ENCODE assay signal across 8 cellular contexts in the genomic region with DNA sequence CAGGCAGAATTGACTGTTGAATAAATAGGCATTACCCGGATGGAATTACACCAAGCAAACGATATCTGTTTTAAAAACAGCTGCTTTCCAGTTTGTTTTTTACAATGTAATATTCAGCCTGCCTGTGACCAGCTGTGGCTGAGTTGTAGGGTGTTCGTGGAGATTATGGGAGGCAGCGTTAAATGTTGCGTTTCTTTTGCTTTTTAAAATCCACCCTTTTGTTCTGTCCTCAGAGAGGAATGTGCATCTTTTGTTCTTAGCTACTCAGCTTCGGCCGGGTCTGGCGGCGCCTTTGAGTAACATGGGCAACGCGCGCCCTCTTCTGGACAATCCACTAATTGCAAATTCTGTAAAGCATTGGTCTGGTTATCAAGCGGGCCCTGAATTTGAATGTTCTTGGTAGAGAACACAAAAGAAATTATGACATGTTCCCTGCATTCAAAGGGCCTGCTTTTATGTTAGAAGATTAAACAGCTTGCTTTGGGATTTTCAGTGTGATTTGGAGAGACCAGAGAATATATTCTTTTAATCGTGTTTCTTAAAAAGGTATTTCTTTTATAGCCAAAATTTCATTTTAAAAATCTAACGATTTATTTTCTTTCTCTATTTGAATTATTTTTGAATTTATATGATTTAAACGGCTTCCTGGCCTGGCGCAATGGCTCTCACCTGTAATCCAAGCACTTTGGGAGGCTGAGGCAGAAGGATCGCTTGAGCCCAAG.
DNase-seq lines count a peak whose midpoint lies in the region; ATAC-seq, FAIRE-seq and TF ChIP-seq lines count a peak whose summit lies in the region.

No MANE protein-coding gene starts in this region.

- TF ChIP-seq CTCF in D721Med (IDR thresholded peaks at IDR 0.05; ENCODE audit: insufficient read depth, missing control alignments) (peak; percentile 91), H9 (conservative IDR thresholded peaks at IDR 0.05) (peak; percentile 90), upper lobe of left lung (IDR thresholded peaks at IDR 0.05) (peak; percentile 54 to 82 (median 74))

- H3K27me3 ChIP-seq in H9 (ENCODE audit: insufficient read depth, low read length) (no peaks in the 10 kb centered on the region), upper lobe of left lung (no peaks in the 10 kb centered on the region)

- H3K23ac ChIP-seq in H9 (ENCODE audit: insufficient read length, low read depth, low read length): no peak overlapping the region

- H4K5ac ChIP-seq in H9 (ENCODE audit: insufficient read length, low read depth, low read length): no peak overlapping the region

- H2BK5ac ChIP-seq in H9 (ENCODE audit: insufficient read length, low read length): no peak overlapping the region

- H3K18ac ChIP-seq in H9 (ENCODE audit: insufficient read length, low read depth, low read length): no peak overlapping the region

- intact Hi-C loops in Right ventricle myocardium inferior (cut with DNase I): loop anchor here (1.0 to 5.0 kb wide), 2 partner anchors 45 to 281 kb away; no protein-coding TSS in a partner anchor

- no peak for TF ChIP-seq EP300 in upper lobe of left lung (IDR thresholded peaks at IDR 0.05)

- peak overlapping the region; percentile 98 for H2AFZ ChIP-seq in H9 (ENCODE audit: low read length)

- H4K8ac ChIP-seq in H9 (replicated peaks; ENCODE audit: insufficient read length, low read depth, low read length): no peak overlapping the region

- H2BK12ac ChIP-seq in H9 (ENCODE audit: insufficient read length, low read depth, low read length): no peak overlapping the region

- H2BK15ac ChIP-seq in H9 (ENCODE audit: low read depth, low read length): no peak overlapping the region

- H3K79me2 ChIP-seq in H9 (ENCODE audit: insufficient read depth, low read length): no peaks in the 10 kb centered on the region

- no peaks in the 10 kb centered on the region for H3K36me3 ChIP-seq in upper lobe of left lung

- H3K4me1 ChIP-seq in H9 (ENCODE audit: insufficient read depth, low read length): no peaks in the 10 kb centered on the region
- no peaks in the 10 kb centered on the region for H3K4me1 ChIP-seq in upper lobe of left lung

- no peak overlapping the region for H3K4ac ChIP-seq in H9 (ENCODE audit: low read depth, low read length)

- peak overlapping the region; percentile 24 for H3K4me2 ChIP-seq in H9 (ENCODE audit: insufficient read depth, insufficient read length, low read length)

- peak; percentile 84 to 86 for ATAC-seq in activated naive CD4-positive, alpha-beta T cell treated with anti-CD3 and anti-CD28 coated beads, Interleukin-2, amount 50 U/mL, for 72 hours
- ATAC-seq in Right ventricle myocardium inferior (peak; percentile 80), upper lobe of left lung (ENCODE audit: low FRiP score in 2 of 2) (peak; percentile 85 to 94)

- no peak overlapping the region for H3K4me3 ChIP-seq in upper lobe of left lung

- H3K4me1 Mint-ChIP-seq in H9: peaks cover 20 to 23% of the 10 kb centered on the region in 2 experiments

- H3K9ac ChIP-seq in H9 (ENCODE audit: extremely low read depth, insufficient read length, low read length): no peak overlapping the region

- H3K9me3 ChIP-seq in H9 (ENCODE audit: control insufficient read depth, low read depth, low read length) (no peaks in the 10 kb centered on the region), upper lobe of left lung (no peaks in the 10 kb centered on the region)

- H3K23me2 ChIP-seq in H9 (ENCODE audit: insufficient read length, low read depth, low read length, poor library complexity, severe bottlenecking): no peaks in the 10 kb centered on the region

- no peak for TF ChIP-seq POLR2A in upper lobe of left lung (IDR thresholded peaks at IDR 0.05)

- no peak overlapping the region for H2BK120ac ChIP-seq in H9 (ENCODE audit: low read depth, low read length, poor library complexity, severe bottlenecking)

- no CpG with 5 or more reads among the region's 18 CpGs for WGBS in H9 (ENCODE audit: extremely low coverage, insufficient read length, low lambda C conversion rate)
- 18 to 22% methylated on average over 18 of the region's 18 CpGs for WGBS in upper lobe of left lung, 2 donors

- H3K27me3 Mint-ChIP-seq in H9 (ENCODE audit: low read depth): no peaks in the 10 kb centered on the region

- peaks cover 11 to 14% of the 10 kb centered on the region in 2 experiments; a peak in 4 of 5 replicates for H3K9me3 Mint-ChIP-seq in H9
- peaks cover 0 to 3% of the 10 kb centered on the region in 2 donors for H3K9me3 Mint-ChIP-seq in activated naive CD4-positive, alpha-beta T cell treated with anti-CD3 and anti-CD28 coated beads, Interleukin-2, amount 50 U/mL, for 72 hours

- DNase-seq in D721Med (ENCODE audit: insufficient read length, low spot score): no peak
- DNase-seq in H9: peak; percentile 87
- DNase-seq in NCI-H1092 treated with DMSO at 0.1 percent for 48 hours (lab: John Stamatoyannopoulos, UW): peak; percentile 94
- DNase-seq in SKM-1 (lab: John Stamatoyannopoulos, UW; ENCODE audit: unreplicated experiment): peak; percentile 59
- DNase-seq in activated naive CD4-positive, alpha-beta T cell treated with anti-CD3 and anti-CD28 coated beads, Interleukin-2, amount 50 U/mL, for 72 hours (ENCODE audit: low spot score in 2 of 2): peak; percentile 70 to 90
- DNase-seq in Right ventricle myocardium inferior (ENCODE audit: missing footprints): peak; percentile 92
- DNase-seq in pons (ENCODE audit: low spot score): peak; percentile 96
- peak; percentile 22 to 90 for DNase-seq in upper lobe of left lung

- no peak overlapping the region for H3T11ph ChIP-seq in H9 (ENCODE audit: low read length)

- no peak overlapping the region for H2AK5ac ChIP-seq in H9 (ENCODE audit: insufficient read length, low read length)

- H3K56ac ChIP-seq in H9 (ENCODE audit: insufficient read length, low read depth, low read length): no peak overlapping the region

- H3K4me3 Mint-ChIP-seq in H9: peak overlapping the region; percentile 38 to 45; a peak in 3 of 5 replicates

- no peaks in the 10 kb centered on the region for H3K79me1 ChIP-seq in H9 (ENCODE audit: insufficient read depth, low read depth, low read length, poor library complexity, severe bottlenecking)

- peaks cover 0 to 6% (median 6%) of the 10 kb centered on the region in 3 experiments; a peak in 5 of 7 replicates for H3K36me3 Mint-ChIP-seq in H9 (ENCODE audit: insufficient read depth in 1 of 3, low read depth in 3 of 3)
- H3K36me3 Mint-ChIP-seq in activated naive CD4-positive, alpha-beta T cell treated with anti-CD3 and anti-CD28 coated beads, Interleukin-2, amount 50 U/mL, for 72 hours: no peaks in the 10 kb centered on the region

- H4K20me1 ChIP-seq in H9 (ENCODE audit: control insufficient read depth, insufficient read depth, insufficient read length): no peaks in the 10 kb centered on the region

- H3K14ac ChIP-seq in H9 (ENCODE audit: insufficient read depth, low read length): no peak overlapping the region

- H3K27ac Mint-ChIP-seq in H9: peak overlapping the region in 2 of 3 experiments; percentile 93 to 94; a peak in 5 of 7 replicates
- no peak overlapping the region for H3K27ac Mint-ChIP-seq in activated naive CD4-positive, alpha-beta T cell treated with anti-CD3 and anti-CD28 coated beads, Interleukin-2, amount 50 U/mL, for 72 hours

- no peak overlapping the region for H4K91ac ChIP-seq in H9 (ENCODE audit: insufficient read length, low read depth, low read length)

- H2BK20ac ChIP-seq in H9 (ENCODE audit: low read depth, low read length, poor library complexity, severe bottlenecking): no peak overlapping the region

- no peak overlapping the region for H3K27ac ChIP-seq in H9 (ENCODE audit: insufficient read length, low read depth, low read length)
- no peak overlapping the region for H3K27ac ChIP-seq in upper lobe of left lung

- peak; percentile 89 for FAIRE-seq in D721Med (lab: Jason Lieb, UNC)

Comparison
In these comparisons a context has a peak if more than half of its experiments do, and no peak if none do; other contexts are left out.
1. H3K27ac Mint-ChIP-seq: peak in H9 (2 of 3); none in activated naive CD4-positive, alpha-beta T cell treated with anti-CD3 and anti-CD28 coated beads, Interleukin-2, amount 50 U/mL, for 72 hours (0 of 2).
2. Peak in every context shown above with its lines, with median percentiles within 50 percentile points of each other: CTCF ChIP-seq and ATAC-seq.